23 cellular contexts compared by ENCODE assay signal in genomic region chr17:34872640-34873039, GRCh38.
"Had no signal": no experiment of that assay in that cellular context is flagged by ENCODE, and none has a peak within 500 bp of the region (broad histone marks: within the 10 kb centered on the region; RNA-seq: fewer than 3 reads in every experiment).

No MANE protein-coding gene starts in this region.

- H3K4me1 ChIP-seq: neural progenitor cell, parathyroid adenoma, psoas muscle, right lobe of liver, sigmoid colon, stomach, thyroid gland, tibial nerve, upper lobe of left lung, vagina had no signal

- H3K9me3 ChIP-seq: ovary, right lobe of liver, thoracic aorta, thyroid gland, upper lobe of left lung, vagina had no signal

- H3K27ac ChIP-seq: neural progenitor cell, ovary, parathyroid adenoma, psoas muscle, right lobe of liver, sigmoid colon, stomach, thoracic aorta, thyroid gland, tibial nerve, upper lobe of left lung, vagina had no signal

- H3K36me3 ChIP-seq: neural progenitor cell, ovary, right lobe of liver, sigmoid colon, stomach, thoracic aorta, thyroid gland, tibial nerve, upper lobe of left lung, vagina had no signal

- DNase-seq: occipital lobe; ovary; posterior cingulate gyrus; psoas muscle; right cardiac atrium; right lobe of liver; sigmoid colon; small intestine; stimulated activated CD4-positive, alpha-beta T cell treated with anti-CD3 and anti-CD28 coated beads, Interleukin-15, amount 100 ng/mL, for 24 hours; stimulated activated CD4-positive, alpha-beta T cell treated with anti-CD3 and anti-CD28 coated beads, Interleukin-2, amount 100 ng/mL, for 24 hours; stimulated activated CD4-positive, alpha-beta T cell treated with anti-CD3 and anti-CD28 coated beads, Interleukin-2, amount 100 ng/mL, for 48 hours; stimulated activated CD4-positive, alpha-beta T cell treated with anti-CD3 and anti-CD28 coated beads, Interleukin-4, amount 100 ng/mL, for 24 hours; stimulated activated naive B cell treated with anti-CD40 and anti-IgM and Interleukin-4, amounts not matched to agents 10 μg/mL and 1 μg/mL and 100 μg/mL, for 72 hours; stimulated activated naive CD4-positive, alpha-beta T cell treated with Interleukin-2 at 50 U/mL for 16 hours; stomach; thyroid gland; trophoblast cell; upper lobe of left lung had no signal

- H3K4me3 ChIP-seq: neural progenitor cell, ovary, psoas muscle, right lobe of liver, sigmoid colon, stomach, thoracic aorta, thyroid gland, tibial nerve, upper lobe of left lung, vagina had no signal
